Comparison of ENCODE assay signal across 9 cellular contexts in genomic region chr3:58874795-58875194, GRCh38.
DNase-seq lines count a peak whose midpoint lies in the region; ATAC-seq and TF ChIP-seq lines count a peak whose summit lies in the region.
"Had no signal": no experiment of that assay in that cellular context is flagged by ENCODE, and none has a peak within 500 bp of the region (broad histone marks: within the 10 kb centered on the region; RNA-seq: fewer than 3 reads in every experiment).

No MANE protein-coding gene starts in this region.

- H3K4me1 Mint-ChIP-seq in activated naive CD8-positive, alpha-beta T cell (ENCODE audit: low read depth), result peaks cover 10% of the 10 kb centered on the region

- no peaks in the 10 kb centered on the region for H3K36me3 Mint-ChIP-seq in activated naive CD8-positive, alpha-beta T cell

- no peaks in the 10 kb centered on the region for H3K4me1 ChIP-seq in BLaER1
- H3K4me1 ChIP-seq in tibial artery, result no peaks in the 10 kb centered on the region

- no peak overlapping the region for H3K4me2 ChIP-seq in BLaER1

- peaks cover 12% of the 10 kb centered on the region for H3K27me3 Mint-ChIP-seq in activated naive CD8-positive, alpha-beta T cell

- peaks cover 35% of the 10 kb centered on the region for H3K36me3 ChIP-seq in BLaER1
- H3K36me3 ChIP-seq in tibial artery, result no peaks in the 10 kb centered on the region

- peak overlapping the region; percentile 47; the same call in 1 of the 2 replicates for H3K27ac ChIP-seq in BLaER1
- H3K27ac ChIP-seq in tibial artery, result no peak overlapping the region

- peak; percentile 80 for ATAC-seq in GM19351 (IDR thresholded peaks at IDR 0.05; ENCODE audit: unreplicated experiment)
- ATAC-seq in HG03135 (IDR thresholded peaks at IDR 0.05; ENCODE audit: unreplicated experiment), result peak; percentile 81

- intact Hi-C loops in tibial artery (cut with DNase I; ENCODE audit: low total_unique reads), result no loop called here

- TF ChIP-seq CTCF in tibial artery (IDR thresholded peaks at IDR 0.05), result no peak

- H3K4me3 Mint-ChIP-seq in activated naive CD8-positive, alpha-beta T cell, result no peak overlapping the region

- H3K9me3 ChIP-seq in BLaER1, result peaks cover 10% of the 10 kb centered on the region; the same call in 1 of the 2 replicates
- no peaks in the 10 kb centered on the region for H3K9me3 ChIP-seq in tibial artery

- no peak for DNase-seq in mesenteric fat pad (ENCODE audit: low spot score)
- DNase-seq in NCI-H187 treated with DMSO at 0.1 percent for 48 hours (lab: John Stamatoyannopoulos, UW), result no peak
- DNase-seq in NK-92 (lab: John Stamatoyannopoulos, UW; ENCODE audit: unreplicated experiment), result no peak
- no peak for DNase-seq in tibial artery
- DNase-seq: hypothalamus had no signal

- H3K27ac Mint-ChIP-seq in activated naive CD8-positive, alpha-beta T cell, result peak overlapping the region; percentile 43

- H3K27me3 ChIP-seq in BLaER1 (no peaks in the 10 kb centered on the region), tibial artery (no peaks in the 10 kb centered on the region)

- H3K4me3 ChIP-seq in BLaER1 (no peak overlapping the region), tibial artery (no peak overlapping the region)

- H4K20me1 ChIP-seq in BLaER1, result no peaks in the 10 kb centered on the region

- no peak overlapping the region for H3K9ac ChIP-seq in BLaER1

- H3K9me3 Mint-ChIP-seq in activated naive CD8-positive, alpha-beta T cell (ENCODE audit: low read depth), result no peaks in the 10 kb centered on the region
